In genomic region chr12:27578689-27579372, GRCh38 we compare ENCODE assay signal across 22 cellular contexts. TPM values are rescaled to one million over a fixed set of nuclear protein-coding genes. Genes with fewer than 3 reads are reported as not detected.
DNase-seq lines count a peak whose midpoint lies in the region; ATAC-seq, FAIRE-seq and TF ChIP-seq lines count a peak whose summit lies in the region.
"Had no signal": no experiment of that assay in that cellular context is flagged by ENCODE, and none has a peak within 500 bp of the region (broad histone marks: within the 10 kb centered on the region; RNA-seq: fewer than 3 reads in every experiment).

No MANE protein-coding gene starts in this region.

- H3K27me3 Mint-ChIP-seq in nephron progenitor cell (ENCODE audit: low read depth, poor library complexity), result peaks cover 2% of the 10 kb centered on the region
- H3K27me3 Mint-ChIP-seq: activated CD8-positive, alpha-beta T cell treated with anti-CD3 and anti-CD28 coated beads for 36 hours had no signal

- H3K27ac ChIP-seq in GM12878 (ENCODE audit: control insufficient read depth, insufficient read depth), result no peak overlapping the region
- H3K27ac ChIP-seq: BLaER1 treated with 17β-estradiol and CSF1 and Interleukin-3, amounts not matched to agents 10 nM and 100 nM; esophagus muscularis mucosa had no signal

- no peak overlapping the region for H3K27ac Mint-ChIP-seq in nephron progenitor cell
- H3K27ac Mint-ChIP-seq: activated CD8-positive, alpha-beta T cell treated with anti-CD3 and anti-CD28 coated beads for 36 hours had no signal

- DNase-seq in GM12891 (ENCODE audit: insufficient read length, low spot score) (no peak), GM12878 (ENCODE audit: low read depth, low spot score) (no peak), lung microvascular endothelial cell (ENCODE audit: low read depth in 2 of 2) (peak; percentile 92 to 95), G401 (ENCODE audit: low spot score) (no peak), NCI-H748 treated with DMSO at 0.1 percent for 48 hours (lab: John Stamatoyannopoulos, UW) (no peak), nephron progenitor cell (no peak)
- DNase-seq: ACHN; activated CD8-positive, alpha-beta T cell treated with anti-CD3 and anti-CD28 coated beads for 36 hours; activated naive CD4-positive, alpha-beta T cell treated with Interleukin-2 at 50 U/mL for 16 hours; activated T-cell treated with anti-CD3 and anti-CD28 coated beads, Interleukin-2, amount 50 U/mL, for 1 hour; Calu3; Karpas-422; left colon; NCI-H1092 treated with DMSO at 0.1 percent for 48 hours; NCI-H2081; NCI-H446 treated with DMSO at 0.1 percent for 48 hours; NK-92 treated with Interleukin-12 subunit alpha and Interleukin-12 subunit beta, amount 100 ng/mL, for 24 hours; T-helper 9 cell had no signal

- no peak for TF ChIP-seq EP300 in GM12878 (IDR thresholded peaks at IDR 0.05; ENCODE audit: borderline replicate concordance in 1 of 2, control insufficient read depth in 1 of 2, low read depth in 2 of 2, low read length in 2 of 2)

- POLR2A ChIA-PET in GM12878 (lab: Charles Lee), result interaction anchor here (0.5 kb wide), 1 partner anchor 496 kb away, joined by 6 read pairs; the partner anchor contains the start of gene C12orf71

- no peaks in the 10 kb centered on the region for H4K20me1 ChIP-seq in GM12878 (ENCODE audit: control insufficient read depth, insufficient read depth)

- no peak overlapping the region for H3K9ac ChIP-seq in GM12878 (ENCODE audit: control insufficient read depth, insufficient read depth, low read length)
- H3K9ac ChIP-seq: BLaER1 treated with 17β-estradiol and CSF1 and Interleukin-3, amounts not matched to agents 10 nM and 100 nM had no signal

- CTCF ChIA-PET in GM12878 (lab: Yijun Ruan, JAX), result interaction anchor here (0.5 kb wide), 1 partner anchor 126 kb away, joined by 3 read pairs; no protein-coding TSS in a partner anchor

- no peaks in the 10 kb centered on the region for H3K4me1 Mint-ChIP-seq in nephron progenitor cell

- no peak overlapping the region for H3K4me3 Mint-ChIP-seq in nephron progenitor cell
- H3K4me3 Mint-ChIP-seq: activated CD8-positive, alpha-beta T cell treated with anti-CD3 and anti-CD28 coated beads for 36 hours had no signal

- no peaks in the 10 kb centered on the region for H3K9me3 ChIP-seq in GM12878 (replicated peaks; ENCODE audit: control insufficient read depth, insufficient read depth, low read length)
- H3K9me3 ChIP-seq: esophagus muscularis mucosa had no signal

- H3K4me2 ChIP-seq in GM12878 (ENCODE audit: control insufficient read depth, insufficient read depth), result no peak overlapping the region

- no peak overlapping the region for H2AFZ ChIP-seq in GM12878 (ENCODE audit: control insufficient read depth, low read depth, low read length)

- TF ChIP-seq RAD21 in GM12878 (IDR thresholded peaks at IDR 0.05; ENCODE audit: insufficient read depth, low read depth, low read length), result no peak

- no peaks in the 10 kb centered on the region for H3K79me2 ChIP-seq in GM12878 (ENCODE audit: control insufficient read depth, insufficient read depth, low read length)

- SMC1A ChIA-PET in GM12878 (lab: Charles Lee; ENCODE audit: uncharacterized antibody, unreplicated experiment), result interaction anchor here (1.0 kb wide), 1 partner anchor 140 kb away, joined by 3 read pairs; no protein-coding TSS in a partner anchor

- no peaks in the 10 kb centered on the region for H3K9me3 Mint-ChIP-seq in nephron progenitor cell
- H3K9me3 Mint-ChIP-seq: activated CD8-positive, alpha-beta T cell treated with anti-CD3 and anti-CD28 coated beads for 36 hours had no signal

- peak; percentile 43 for ATAC-seq in GM19463 (IDR thresholded peaks at IDR 0.05; ENCODE audit: unreplicated experiment)
- ATAC-seq in GM12878, result no peak
- ATAC-seq in HG03045 (IDR thresholded peaks at IDR 0.05; ENCODE audit: unreplicated experiment), result no peak
- ATAC-seq: activated CD8-positive, alpha-beta T cell treated with anti-CD3 and anti-CD28 coated beads for 36 hours; left colon had no signal

- RAD21 ChIA-PET in GM12878 (lab: Charles Lee; ENCODE audit: unreplicated experiment), result no interaction called here

- in situ Hi-C loops in GM12878 (cut with MboI) (no loop called here), G401 (cut with HindIII; ENCODE audit: low sequenced_read_pairs) (no loop called here)

- H3K36me3 Mint-ChIP-seq in nephron progenitor cell (ENCODE audit: low read depth), result peaks cover 23% of the 10 kb centered on the region

- TF ChIP-seq POLR2A in GM12891 (IDR thresholded peaks at IDR 0.05; ENCODE audit: low read depth, low read length) (no peak), GM12878 (IDR thresholded peaks at IDR 0.05; ENCODE audit: low read depth, low read length) (no peak)

- H3K27me3 ChIP-seq in GM12878 (replicated peaks in 1 of 2; ENCODE audit: control insufficient read depth in 2 of 2, insufficient read depth in 2 of 2, low read length in 1 of 2), result no peaks in the 10 kb centered on the region
- H3K27me3 ChIP-seq: BLaER1 treated with 17β-estradiol and CSF1 and Interleukin-3, amounts not matched to agents 10 nM and 100 nM; esophagus muscularis mucosa had no signal

- peak; percentile 94 for FAIRE-seq in GM12891 (lab: Jason Lieb, UNC)
- FAIRE-seq in GM12878 (lab: Jason Lieb, UNC), result peak; percentile 52

- intact Hi-C loops in GM12878 (cut with micrococcal nuclease; ENCODE audit: unreplicated experiment), result no loop called here

- BruUV-seq in GM12878 (replicated peaks; lab: Mats Ljungman, UMichigan), result no TSS peak

- H3K4me3 ChIP-seq in GM12878, result no peak overlapping the region
- H3K4me3 ChIP-seq: BLaER1 treated with 17β-estradiol and CSF1 and Interleukin-3, amounts not matched to agents 10 nM and 100 nM; esophagus muscularis mucosa had no signal

- TF ChIP-seq CTCF in GM12878 (IDR thresholded peaks at IDR 0.05 in 2 of 3, conservative IDR thresholded peaks at IDR 0.05 in 1 of 3; ENCODE audit: control insufficient read depth in 2 of 3, extremely low read depth in 1 of 3, insufficient read depth in 1 of 3, low read depth in 3 of 3, low read length in 3 of 3), result no peak
- no peak for TF ChIP-seq CTCF in nephron progenitor cell (IDR thresholded peaks at IDR 0.05)

- 27% methylated on average over 7 of the region's 7 CpGs for WGBS in GM12878 (ENCODE audit: insufficient coverage, insufficient replicate concordance, low lambda C conversion rate, missing lambda C conversion rate)

- H3K4me1 ChIP-seq in GM12878 (ENCODE audit: control insufficient read depth, insufficient read depth, low read length), result peaks cover 47% of the 10 kb centered on the region

- H3K36me3 ChIP-seq in GM12878 (ENCODE audit: control insufficient read depth in 2 of 2, insufficient read depth in 2 of 2, low read length in 1 of 2), result no peaks in the 10 kb centered on the region

TF ChIP-seq in GM12891, 5 proteins besides CTCF, POLR2A, EP300 and RAD21:
- TF ChIP-seq PAX5 (IDR thresholded peaks at IDR 0.05; ENCODE audit: insufficient read depth, low read length, severe bottlenecking), result no peak
- TF ChIP-seq TAF1 (IDR thresholded peaks at IDR 0.05; ENCODE audit: low read depth, low read length), result no peak
- TF ChIP-seq SPI1 (IDR thresholded peaks at IDR 0.05; ENCODE audit: low read depth, low read length), result peak; percentile 18; the same call in 1 of the 2 replicates
- no peak for TF ChIP-seq POLR2AphosphoS5 (IDR thresholded peaks at IDR 0.05; ENCODE audit: low read depth, low read length)
- TF ChIP-seq POU2F2 (IDR thresholded peaks at IDR 0.05; ENCODE audit: low read depth, low read length), result no peak

TF ChIP-seq in GM12878, 131 proteins besides CTCF, POLR2A, EP300 and RAD21:
- no peak for TF ChIP-seq SIX5 (IDR thresholded peaks at IDR 0.05; ENCODE audit: low read depth, low read length, severe bottlenecking)
- TF ChIP-seq CBFB (IDR thresholded peaks at IDR 0.05; ENCODE audit: low read depth), result no peak
- no peak for TF ChIP-seq SREBF1 (IDR thresholded peaks at IDR 0.05; ENCODE audit: low read length)

RNA-seq across cellular contexts. Expression of gene PPFIBP1, which starts 54.8 kb away (rescaled TPM):
- 12.5 TPM for polyA plus RNA-seq in GM12891 (2012; ENCODE audit: low read depth, missing spikeins)
- total RNA-seq in GM12878 (2013; cell fraction: nucleolus; rRNA removed), result 239 and 251 TPM in 2 replicates
- 3.8 and 4.7 TPM in 2 replicates for total RNA-seq in GM12878 (2014; rRNA removed)
- 2.6 and 3.8 TPM in 2 replicates for total RNA-seq in GM12878 (2014; rRNA removed; fragmentation: Illumina TruSeq; extraction: Trizol)
- total RNA-seq in GM12878 (2021), result 3.8 and 4.2 TPM in 2 replicates
- 10.0 TPM for polyA plus RNA-seq in GM12878 (2011; ENCODE audit: low read depth)
- 7.8 and 9.4 TPM in 2 replicates for polyA plus RNA-seq in GM12878 (2011; rRNA removed)
- 3.5 and 3.6 TPM in 2 replicates for polyA plus RNA-seq in GM12878 (2011; cell fraction: cytosol; rRNA removed)
- polyA plus RNA-seq in GM12878 (2011; cell fraction: nucleus; rRNA removed), result 9.8 and 10.8 TPM in 2 replicates
- 11.3 and 22.7 TPM in 2 replicates for polyA plus RNA-seq in GM12878 (2012)
- polyA plus RNA-seq in GM12878 (2014; fragmentation: Illumina TruSeq; extraction: Trizol), result 3.5 and 4.7 TPM in 2 replicates
- under 1 TPM; 0.47 to 0.55 TPM for polyA plus RNA-seq in GM12878 (2014; fragmentation: Nextera tagmentation; extraction: Ambion mirVana)
- 1.9 and 2.8 TPM in 2 replicates for polyA plus RNA-seq in GM12878 (2014; rRNA removed)
- 1 to 10 TPM; 4.7 to 6.8 TPM for polyA plus RNA-seq in GM12878 (2016; fragmentation: Nextera tagmentation; extraction: Ambion mirVana)
- 12.4 and 14.4 TPM in 2 replicates for polyA minus RNA-seq in GM12878 (2011; rRNA and poly(A)+ RNA removed)
- 3.6 TPM in 2 replicates for polyA minus RNA-seq in GM12878 (2011; cell fraction: cytosol; rRNA and poly(A)+ RNA removed)
- polyA minus RNA-seq in GM12878 (2011; cell fraction: nucleus; rRNA and poly(A)+ RNA removed), result 10.6 and 12.5 TPM in 2 replicates
- total RNA-seq in lung microvascular endothelial cell, result 301 and 612 TPM in 2 replicates
- total RNA-seq in G401 (2014; rRNA removed; shearing (Covaris generic)), result 27.1 and 43.4 TPM in 2 replicates

Comparison
In these comparisons a context has a peak if more than half of its experiments do, and no peak if none do; other contexts are left out.
1. DNase-seq: peak in lung microvascular endothelial cell (2 of 2); none in GM12891 (single experiment), GM12878 (single experiment), G401 (single experiment), NCI-H748 treated with DMSO at 0.1 percent for 48 hours (single experiment) and nephron progenitor cell (single experiment).